In the genomic region with DNA sequence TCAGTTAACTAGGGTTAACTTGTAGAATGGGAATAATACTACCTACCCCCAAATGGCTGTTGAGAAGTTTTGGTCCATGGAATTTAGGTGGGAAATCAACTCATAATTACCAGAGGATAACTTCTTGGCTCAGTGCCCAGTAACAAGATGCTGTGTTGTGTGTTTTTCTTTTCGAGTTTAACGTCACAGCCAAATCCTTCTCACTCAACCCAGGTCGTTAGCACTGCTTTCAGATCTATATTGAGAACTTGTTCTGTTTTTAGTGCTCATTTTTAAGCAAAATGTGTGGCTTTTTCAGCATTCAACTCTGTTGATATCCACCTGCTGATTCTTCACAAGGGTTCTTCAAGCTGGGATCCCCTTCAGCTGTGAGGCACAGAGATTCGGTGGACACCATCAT, we compare ENCODE assay signal across 15 cellular contexts.
DNase-seq lines count a peak whose midpoint lies in the region; ATAC-seq and TF ChIP-seq lines count a peak whose summit lies in the region.
"Had no signal": no experiment of that assay in that cellular context is flagged by ENCODE, and none has a peak within 500 bp of the region (broad histone marks: within the 10 kb centered on the region; RNA-seq: fewer than 3 reads in every experiment).

No MANE protein-coding gene starts in this region.

- BruUV-seq in A673 (replicated peaks; lab: Mats Ljungman, UMichigan), result no TSS peak

- CTCF ChIA-PET in A673 (lab: Charles Lee), result no interaction called here

- ATAC-seq in GM21717 (IDR thresholded peaks at IDR 0.05; ENCODE audit: unreplicated experiment) (peak; percentile 64), HG03103 (IDR thresholded peaks at IDR 0.05; ENCODE audit: low read depth, unreplicated experiment) (peak; percentile 48)
- ATAC-seq in activated CD4-positive, CD25-positive, alpha-beta regulatory T cell treated with anti-CD3 and anti-CD28 coated beads, Interleukin-2, amount 50 U/mL, for 24 hours, result no peak
- ATAC-seq: foreskin keratinocyte had no signal

- intact Hi-C loops in A673 (cut with micrococcal nuclease; ENCODE audit: unreplicated experiment) (no loop called here), cardiac septum (cut with DNase I) (no loop called here)

- POLR2A ChIA-PET in A673 (lab: Charles Lee; ENCODE audit: low non-redundant PET), result no interaction called here

- DNase-seq in NCI-H510A treated with DMSO at 0.1 percent for 48 hours (lab: John Stamatoyannopoulos, UW), result peak; percentile 29
- no peak for DNase-seq in NCI-H510A (lab: John Stamatoyannopoulos, UW)
- DNase-seq in H7, result no peak
- DNase-seq in A673 (ENCODE audit: low spot score), result no peak
- no peak for DNase-seq in cardiac septum (ENCODE audit: low spot score)
- DNase-seq: ACHN; effector CD4-positive, alpha-beta T cell; foreskin keratinocyte; KG1; NCI-H2107; stimulated activated CD4-positive, alpha-beta T cell treated with anti-CD3 and anti-CD28 coated beads, Interleukin-15, amount 100 ng/mL, for 24 hours had no signal

- H3K4me3 ChIP-seq in H7 (ENCODE audit: insufficient read depth, low read depth, low read length) (no peak overlapping the region), A673 (ENCODE audit: low read depth, low read length, poor library complexity, severe bottlenecking) (no peak overlapping the region)

- H3K9me3 ChIP-seq in A673 (ENCODE audit: low read depth, low read length, poor library complexity, severe bottlenecking), result no peaks in the 10 kb centered on the region

- H3K36me3 ChIP-seq in H7 (replicated peaks; ENCODE audit: control insufficient read depth, insufficient read depth, low read length) (no peaks in the 10 kb centered on the region), A673 (ENCODE audit: insufficient read depth, low read length, poor library complexity, severe bottlenecking) (no peaks in the 10 kb centered on the region)

- H3K27me3 ChIP-seq in H7 (ENCODE audit: control insufficient read depth, insufficient read depth, low read length) (no peaks in the 10 kb centered on the region), A673 (replicated peaks; ENCODE audit: insufficient read depth, low read depth, low read length, poor library complexity) (no peaks in the 10 kb centered on the region)

- H3K4me1 ChIP-seq in A673 (ENCODE audit: insufficient read depth, low read length, poor library complexity, severe bottlenecking), result no peaks in the 10 kb centered on the region
- H3K4me1 ChIP-seq: foreskin keratinocyte, parathyroid adenoma had no signal

- no peak for TF ChIP-seq CTCF in A673 (conservative IDR thresholded peaks at IDR 0.05; ENCODE audit: low read depth, low read length)

- no peak overlapping the region for H3K27ac ChIP-seq in A673 (ENCODE audit: low read depth, low read length, poor library complexity, severe bottlenecking)
- H3K27ac ChIP-seq: foreskin keratinocyte, parathyroid adenoma had no signal

Comparison
In these comparisons a context has a peak if more than half of its experiments do, and no peak if none do; other contexts are left out.
1. ATAC-seq: peak in GM21717 (single experiment) and HG03103 (single experiment); none in activated CD4-positive, CD25-positive, alpha-beta regulatory T cell treated with anti-CD3 and anti-CD28 coated beads, Interleukin-2, amount 50 U/mL, for 24 hours (0 of 2).